Comparison of ENCODE assay signal across 1 cellular context in the genomic region with DNA sequence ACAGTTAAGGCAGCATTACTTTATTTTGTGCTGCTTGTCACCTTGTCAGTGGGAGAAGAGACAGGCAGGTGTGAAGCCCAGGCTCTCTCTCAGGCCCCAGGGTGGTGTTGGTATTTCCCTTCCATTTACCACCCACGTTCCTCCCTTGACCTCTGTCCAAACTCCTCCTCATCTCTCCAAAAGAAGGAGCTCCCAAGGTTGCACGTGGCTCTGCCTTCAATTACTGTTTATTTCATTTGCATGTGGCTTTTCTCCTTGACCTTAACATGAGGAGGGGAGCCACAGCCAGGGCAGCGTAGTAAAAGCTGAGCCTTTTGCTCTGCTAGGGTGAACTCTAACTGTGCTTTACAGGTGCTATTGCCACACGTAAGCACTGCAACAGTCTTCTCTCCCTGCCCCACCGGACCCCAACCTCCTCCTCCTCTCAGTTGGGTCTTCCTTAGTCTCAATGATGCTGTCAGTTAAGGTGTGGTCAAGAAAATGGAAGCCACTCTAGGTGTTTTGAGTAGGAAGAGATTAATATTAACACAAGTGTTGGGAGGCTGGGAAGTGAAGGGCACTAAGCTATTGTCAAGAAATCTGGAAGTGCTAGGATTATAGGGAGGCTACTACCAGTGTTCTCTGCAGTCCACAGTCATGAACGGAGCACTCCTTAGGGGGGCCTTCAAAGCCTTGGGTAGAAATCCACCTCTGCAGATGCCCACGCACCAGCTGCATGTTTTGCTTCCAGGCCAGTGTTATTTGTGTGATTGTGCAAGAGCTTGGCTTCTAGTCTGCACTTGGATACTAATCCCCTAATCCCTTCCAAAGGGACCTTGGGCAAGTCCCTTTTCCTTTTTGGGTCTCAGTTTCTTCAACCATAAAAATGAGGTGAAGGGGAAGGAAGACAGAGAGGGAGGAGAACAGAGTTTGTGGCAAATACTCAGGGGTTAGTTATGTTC.
TF ChIP-seq lines count a peak whose summit lies in the region.

No MANE protein-coding gene starts in this region.

TF ChIP-seq in K562, 482 proteins besides CTCF, POLR2A, EP300 and RAD21:
- TF ChIP-seq ETV6 (IDR thresholded peaks at IDR 0.05; ENCODE audit: borderline replicate concordance in 1 of 2, low read depth in 2 of 2, low read length in 1 of 2) (no peak), ETV6 (CRISPR knock-in tag; IDR thresholded peaks at IDR 0.05; ENCODE audit: borderline replicate concordance) (no peak), CEBPG (CRISPR knock-in tag; IDR thresholded peaks at IDR 0.05) (peak; percentile 23; the same call in 1 of the 2 replicates), CEBPG (tag; conservative IDR thresholded peaks at IDR 0.05 in 1 of 2, IDR thresholded peaks at IDR 0.05 in 1 of 2) (peak in 1 of 2 experiments; percentile 84; a peak in 2 of 4 replicates), CEBPB (tag; IDR thresholded peaks at IDR 0.05) (peak; percentile 90), L3MBTL2 (IDR thresholded peaks at IDR 0.05) (0 out of 2 replicates have a peak, but pooled peaks have one; percentile 45), BCL6 (CRISPR knock-in tag; IDR thresholded peaks at IDR 0.05) (no peak), EGR1 (conservative IDR thresholded peaks at IDR 0.05) (peak; percentile 33; the same call in 1 of the 2 replicates), MGA (IDR thresholded peaks at IDR 0.05) (0 out of 2 replicates have a peak, but pooled peaks have one; percentile 10), FOXK2 (conservative IDR thresholded peaks at IDR 0.05 in 1 of 2, IDR thresholded peaks at IDR 0.05 in 1 of 2; ENCODE audit: low read depth in 2 of 2) (no peak), GATAD2A (IDR thresholded peaks at IDR 0.05) (no peak)
